ENCODE assay signal across 7 cellular contexts in the genomic region with DNA sequence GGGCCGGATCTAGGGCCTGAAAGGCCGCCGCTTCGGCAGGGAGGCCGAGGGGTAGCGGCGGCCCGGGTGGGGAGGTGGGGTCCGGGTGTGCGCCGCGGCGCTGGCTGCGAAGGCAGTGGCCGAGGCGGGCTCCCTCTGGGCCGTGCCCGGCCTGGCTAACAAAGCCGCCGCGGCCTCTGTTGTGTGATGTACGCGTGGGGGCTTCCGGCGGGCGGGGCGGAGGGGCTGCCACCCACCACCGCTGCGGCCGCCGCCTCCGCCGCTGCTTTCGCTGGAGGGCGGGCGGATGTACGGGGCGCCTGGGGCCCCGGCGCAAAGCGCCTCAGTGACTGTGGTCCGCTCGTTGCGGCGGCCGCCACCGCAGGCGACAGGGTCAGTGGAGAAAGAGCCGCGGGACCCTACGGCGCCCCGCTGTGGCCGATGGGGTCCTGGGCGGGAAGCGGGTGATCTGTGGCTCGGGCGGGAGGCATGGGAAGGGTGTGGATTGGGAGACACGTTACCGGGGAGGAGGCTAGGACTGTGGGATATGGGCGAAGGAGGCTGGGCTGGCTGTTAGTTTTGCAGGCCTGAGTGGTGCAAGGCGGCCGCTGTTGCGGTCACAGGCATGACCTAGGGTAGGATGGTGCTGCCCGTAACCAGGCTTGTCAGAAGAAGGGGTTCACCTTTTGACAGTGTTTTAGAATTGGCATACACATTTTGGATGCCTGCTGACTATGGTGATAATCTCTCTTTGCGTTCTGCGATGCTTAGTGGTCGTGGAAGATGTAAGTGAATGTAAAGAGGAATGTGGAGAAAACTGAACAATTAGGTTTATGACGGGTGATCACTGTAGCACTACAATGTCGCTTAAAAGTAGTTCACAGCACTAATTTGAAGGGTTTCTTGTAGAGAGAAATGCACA. TPM values are rescaled to one million over a fixed set of nuclear protein-coding genes. Genes with fewer than 3 reads are reported as not detected.
DNase-seq lines count a peak whose midpoint lies in the region; ATAC-seq and TF ChIP-seq lines count a peak whose summit lies in the region.

No MANE protein-coding gene starts in this region.

- peak overlapping the region; percentile 99 for H3K27ac Mint-ChIP-seq in activated B cell treated with CpG ODN at 0.5 μM for 24 hours

- peaks cover 34% of the 10 kb centered on the region for H3K4me1 Mint-ChIP-seq in activated B cell treated with CpG ODN at 0.5 μM for 24 hours

- H3K4me3 Mint-ChIP-seq in activated B cell treated with CpG ODN at 0.5 μM for 24 hours = peak overlapping the region; percentile 98

- H3K9me3 ChIP-seq in HEK293 (ENCODE audit: control insufficient read depth, insufficient read depth, low read depth, low read length) (no peaks in the 10 kb centered on the region), MG63 (no peaks in the 10 kb centered on the region)

- POLR2A ChIA-PET in HEK293 (lab: Yijun Ruan, JAX) (interaction anchor here (1.3 to 2.6 kb wide), 7 partner anchors 16 to 77 kb away, joined by 4 to 15 read pairs (median 7); partner anchors contain the start of genes CLK1, NIF3L1 and PPIL3), activated B cell treated with CpG ODN at 0.5 μM for 24 hours (lab: Charles Lee) (interaction anchor here (0.5 to 1.4 kb wide), 8 partner anchors 39 to 639 kb away, joined by 3 to 41 read pairs (median 6); partner anchors contain the start of genes CLK1, KCTD18, NIF3L1 and PPIL3)

- no peaks in the 10 kb centered on the region for H3K27me3 Mint-ChIP-seq in activated B cell treated with CpG ODN at 0.5 μM for 24 hours

- H3K9me3 Mint-ChIP-seq in activated B cell treated with CpG ODN at 0.5 μM for 24 hours = no peaks in the 10 kb centered on the region

- H3K4me1 ChIP-seq in HEK293 (ENCODE audit: control insufficient read depth, insufficient read depth, low read length) = no peaks in the 10 kb centered on the region

- CTCF ChIA-PET in HEK293 (lab: Yijun Ruan, JAX) (interaction anchor here (0.8 kb wide), 1 partner anchor 99 kb away, joined by 4 read pairs; no protein-coding TSS in a partner anchor), activated B cell treated with CpG ODN at 0.5 μM for 24 hours (lab: Charles Lee) (interaction anchor here (0.9 to 1.2 kb wide), 2 partner anchors 99 kb away, joined by 4 to 5 read pairs; no protein-coding TSS in a partner anchor)

- H3K4me3 ChIP-seq in GM12875 (ENCODE audit: low read depth, low read length) (peak overlapping the region; percentile 90), HEK293 (ENCODE audit: low read depth, low read length) (peak overlapping the region; percentile 91), MG63 (peak overlapping the region; percentile 89), kidney epithelial cell (ENCODE audit: low read depth, low read length) (peak overlapping the region; percentile 95)

- H3K27ac ChIP-seq in HEK293 (ENCODE audit: extremely low read depth, low read depth, low read length) = peak overlapping the region; percentile 92

- H3K27me3 ChIP-seq in MG63 (no peaks in the 10 kb centered on the region), kidney epithelial cell (ENCODE audit: control insufficient read depth, insufficient read depth, low read length) (no peaks in the 10 kb centered on the region)

- H3K36me3 ChIP-seq in HEK293 (ENCODE audit: control insufficient read depth in 2 of 2, insufficient read depth in 1 of 2, low read length in 2 of 2) = peaks cover 39 to 48% of the 10 kb centered on the region in 2 experiments
- H3K36me3 ChIP-seq in MG63 = peaks cover 51% of the 10 kb centered on the region
- H3K36me3 ChIP-seq in kidney epithelial cell (ENCODE audit: control insufficient read depth, insufficient read depth, low read length) = no peaks in the 10 kb centered on the region

- intact Hi-C loops in activated B cell treated with CpG ODN at 0.5 μM for 24 hours (cut with micrococcal nuclease) = loop anchor here (2.0 to 10.0 kb wide), 7 partner anchors 234 to 1222 kb away; partner anchors contain the start of genes CFLAR, FZD7, MAIP1 and TMEM237

- H3K36me3 Mint-ChIP-seq in activated B cell treated with CpG ODN at 0.5 μM for 24 hours (ENCODE audit: low read depth) = peaks cover 48% of the 10 kb centered on the region

- peak; percentile 27 for ATAC-seq in activated B cell treated with CpG ODN at 0.5 μM for 24 hours (ENCODE audit: low read depth)

- TF ChIP-seq CTCF in GM12875 (IDR thresholded peaks at IDR 0.05; ENCODE audit: borderline replicate concordance, insufficient read depth, low read depth, low read length) (peak; percentile 71), HEK293 (tag by site-specific recombination; IDR thresholded peaks at IDR 0.05) (peak; percentile 97), activated B cell treated with CpG ODN at 0.5 μM for 24 hours (IDR thresholded peaks at IDR 0.05) (no peak), kidney epithelial cell (IDR thresholded peaks at IDR 0.05; ENCODE audit: insufficient read depth, low read length, poor library complexity, severe bottlenecking) (peak; percentile 75)

- DNase-seq in MG63 (peak; percentile 67), activated B cell treated with CpG ODN at 0.5 μM for 24 hours (peak; percentile 68), kidney epithelial cell (ENCODE audit: low read depth) (no peak)
- peak; percentile 58 for DNase-seq in central memory CD4-positive, alpha-beta T cell
- DNase-seq in stimulated activated CD4-positive, alpha-beta T cell treated with anti-CD3 and anti-CD28 coated beads, Interleukin-15, amount 100 ng/mL, for 48 hours (ENCODE audit: low read depth in 2 of 2) = peak; percentile 25 to 46

TF ChIP-seq in HEK293, 187 proteins besides CTCF, POLR2A, EP300 and RAD21 (continues in another document):
- TF ChIP-seq, protein P1, sequence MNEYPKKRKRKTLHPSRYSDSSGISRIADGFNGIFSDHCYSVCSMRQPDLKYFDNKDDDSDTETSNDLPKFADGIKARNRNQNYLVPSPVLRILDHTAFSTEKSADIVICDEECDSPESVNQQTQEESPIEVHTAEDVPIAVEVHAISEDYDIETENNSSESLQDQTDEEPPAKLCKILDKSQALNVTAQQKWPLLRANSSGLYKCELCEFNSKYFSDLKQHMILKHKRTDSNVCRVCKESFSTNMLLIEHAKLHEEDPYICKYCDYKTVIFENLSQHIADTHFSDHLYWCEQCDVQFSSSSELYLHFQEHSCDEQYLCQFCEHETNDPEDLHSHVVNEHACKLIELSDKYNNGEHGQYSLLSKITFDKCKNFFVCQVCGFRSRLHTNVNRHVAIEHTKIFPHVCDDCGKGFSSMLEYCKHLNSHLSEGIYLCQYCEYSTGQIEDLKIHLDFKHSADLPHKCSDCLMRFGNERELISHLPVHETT (tag by site-specific recombination; IDR thresholded peaks at IDR 0.05) = 0 out of 2 replicates have a peak, but pooled peaks have one; percentile 22
- peak; percentile 20; the same call in 1 of the 2 replicates for TF ChIP-seq GLIS2 (tag by site-specific recombination; IDR thresholded peaks at IDR 0.05)
- 0 out of 2 replicates have a peak, but pooled peaks have one; percentile 34 for TF ChIP-seq IKZF3 (tag by site-specific recombination; IDR thresholded peaks at IDR 0.05)
- 0 out of 2 replicates have a peak, but pooled peaks have one; percentile 13 for TF ChIP-seq KLF8 (tag by site-specific recombination; IDR thresholded peaks at IDR 0.05)
- TF ChIP-seq ZNF76 (tag by site-specific recombination; IDR thresholded peaks at IDR 0.05; ENCODE audit: borderline replicate concordance, low read depth) = peak; percentile 87
- TF ChIP-seq PBX3 (CRISPR knock-in tag; IDR thresholded peaks at IDR 0.05) = peak; percentile 54
- peak; percentile 41; the same call in 1 of the 2 replicates for TF ChIP-seq KLF1 (tag by site-specific recombination; IDR thresholded peaks at IDR 0.05)
- TF ChIP-seq ZNF548 (tag by site-specific recombination; IDR thresholded peaks at IDR 0.05) = no peak
- TF ChIP-seq, protein P2, sequence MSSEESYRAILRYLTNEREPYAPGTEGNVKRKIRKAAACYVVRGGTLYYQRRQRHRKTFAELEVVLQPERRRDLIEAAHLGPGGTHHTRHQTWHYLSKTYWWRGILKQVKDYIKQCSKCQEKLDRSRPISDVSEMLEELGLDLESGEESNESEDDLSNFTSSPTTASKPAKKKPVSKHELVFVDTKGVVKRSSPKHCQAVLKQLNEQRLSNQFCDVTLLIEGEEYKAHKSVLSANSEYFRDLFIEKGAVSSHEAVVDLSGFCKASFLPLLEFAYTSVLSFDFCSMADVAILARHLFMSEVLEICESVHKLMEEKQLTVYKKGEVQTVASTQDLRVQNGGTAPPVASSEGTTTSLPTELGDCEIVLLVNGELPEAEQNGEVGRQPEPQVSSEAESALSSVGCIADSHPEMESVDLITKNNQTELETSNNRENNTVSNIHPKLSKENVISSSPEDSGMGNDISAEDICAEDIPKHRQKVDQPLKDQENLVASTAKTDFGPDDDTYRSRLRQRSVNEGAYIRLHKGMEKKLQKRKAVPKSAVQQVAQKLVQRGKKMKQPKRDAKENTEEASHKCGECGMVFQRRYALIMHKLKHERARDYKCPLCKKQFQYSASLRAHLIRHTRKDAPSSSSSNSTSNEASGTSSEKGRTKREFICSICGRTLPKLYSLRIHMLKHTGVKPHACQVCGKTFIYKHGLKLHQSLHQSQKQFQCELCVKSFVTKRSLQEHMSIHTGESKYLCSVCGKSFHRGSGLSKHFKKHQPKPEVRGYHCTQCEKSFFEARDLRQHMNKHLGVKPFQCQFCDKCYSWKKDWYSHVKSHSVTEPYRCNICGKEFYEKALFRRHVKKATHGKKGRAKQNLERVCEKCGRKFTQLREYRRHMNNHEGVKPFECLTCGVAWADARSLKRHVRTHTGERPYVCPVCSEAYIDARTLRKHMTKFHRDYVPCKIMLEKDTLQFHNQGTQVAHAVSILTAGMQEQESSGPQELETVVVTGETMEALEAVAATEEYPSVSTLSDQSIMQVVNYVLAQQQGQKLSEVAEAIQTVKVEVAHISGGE (tag by site-specific recombination; conservative IDR thresholded peaks at IDR 0.05; ENCODE audit: low read depth) = peak; percentile 42
- TF ChIP-seq FEZF1 (tag by site-specific recombination; IDR thresholded peaks at IDR 0.05) = no peak

RNA-seq across cellular contexts. Expression of gene BZW1, which starts 0.7 kb away (rescaled TPM):
- 281 and 464 TPM in 2 replicates for total RNA-seq in MG63 (2014; rRNA removed; shearing (Covaris generic); ENCODE audit: low replicate concordance)
- total RNA-seq in activated B cell treated with CpG ODN at 0.5 μM for 24 hours (174 and 197 TPM in 2 replicates), kidney epithelial cell (347 and 378 TPM in 2 replicates)

RNA-seq across cellular contexts. Expression of gene CLK1, which starts 52.1 kb away (rescaled TPM):
- total RNA-seq in MG63 (2014; rRNA removed; shearing (Covaris generic); ENCODE audit: low replicate concordance) = 22.9 and 42.9 TPM in 2 replicates
- total RNA-seq in activated B cell treated with CpG ODN at 0.5 μM for 24 hours (173 and 203 TPM in 2 replicates), kidney epithelial cell (47.6 and 63.0 TPM in 2 replicates)
